ENCODE assay signal across 8 cellular contexts in genomic region chr5:135034186-135034962, GRCh38. TPM values are rescaled to one million over a fixed set of nuclear protein-coding genes. Genes with fewer than 3 reads are reported as not detected.
DNase-seq lines count a peak whose midpoint lies in the region; ATAC-seq and TF ChIP-seq lines count a peak whose summit lies in the region.

PITX1 (minus strand) TSS chr5:135034228; CDS start chr5:135033881, 347 bp downstream.

- H3K4me3 ChIP-seq in fibroblast of pulmonary artery (replicated peaks; ENCODE audit: low read depth, low read length): peak within 1 kb of the TSS; percentile 30

- peak within 1 kb of the TSS; percentile 78 for H3K4me3 Mint-ChIP-seq in progenitor cell of endocrine pancreas (ENCODE audit: low read depth)

- peaks cover 20% of the 10 kb centered on the region for H3K4me1 Mint-ChIP-seq in progenitor cell of endocrine pancreas (ENCODE audit: low read depth)

- DNase-seq in SIG-M5 treated with dmso at 0.1 percent for 504 hours (lab: John Stamatoyannopoulos, UW; ENCODE audit: unreplicated experiment) (peak; percentile 50), SIG-M5 (lab: John Stamatoyannopoulos, UW) (no peak), NCI-H2029 (lab: John Stamatoyannopoulos, UW) (peak; percentile 53), fibroblast of pulmonary artery (ENCODE audit: low read depth) (peak; percentile 5), progenitor cell of endocrine pancreas (ENCODE audit: low spot score, unreplicated experiment) (no peak)
- DNase-seq in activated CD4-positive, alpha-beta T cell treated with anti-CD3 and anti-CD28 coated beads, Interleukin-2, amount 50 U/mL, for 1 hour: peak; percentile 14

- H3K36me3 Mint-ChIP-seq in progenitor cell of endocrine pancreas (ENCODE audit: insufficient read depth): peaks cover 4% of the 10 kb centered on the region

- peaks cover 78% of the 10 kb centered on the region for H3K27me3 Mint-ChIP-seq in progenitor cell of endocrine pancreas

- no peak for TF ChIP-seq CTCF in fibroblast of pulmonary artery (IDR thresholded peaks at IDR 0.05; ENCODE audit: low read length, missing control alignments)
- TF ChIP-seq CTCF in progenitor cell of endocrine pancreas (IDR thresholded peaks at IDR 0.05; ENCODE audit: unreplicated experiment): no peak

- H3K9me3 Mint-ChIP-seq in progenitor cell of endocrine pancreas (ENCODE audit: low read depth): no peaks in the 10 kb centered on the region

- ATAC-seq in HG03571 (IDR thresholded peaks at IDR 0.05; ENCODE audit: unreplicated experiment) (no peak), HG03280 (IDR thresholded peaks at IDR 0.05; ENCODE audit: unreplicated experiment) (no peak)

- H3K27ac Mint-ChIP-seq in progenitor cell of endocrine pancreas: peak within 1 kb of the TSS; percentile 93

RNA-seq across cellular contexts. Expression of gene PITX1, which starts in this region (rescaled TPM):
- total RNA-seq in progenitor cell of endocrine pancreas: 12.5 and 16.2 TPM in 2 replicates

Comparison
In these comparisons a context has a peak if more than half of its experiments do, and no peak if none do; other contexts are left out.
1. DNase-seq: peak in SIG-M5 treated with dmso at 0.1 percent for 504 hours (single experiment), NCI-H2029 (single experiment), activated CD4-positive, alpha-beta T cell treated with anti-CD3 and anti-CD28 coated beads, Interleukin-2, amount 50 U/mL, for 1 hour (single experiment) and fibroblast of pulmonary artery (single experiment); none in SIG-M5 (single experiment) and progenitor cell of endocrine pancreas (single experiment).